In the genomic region with DNA sequence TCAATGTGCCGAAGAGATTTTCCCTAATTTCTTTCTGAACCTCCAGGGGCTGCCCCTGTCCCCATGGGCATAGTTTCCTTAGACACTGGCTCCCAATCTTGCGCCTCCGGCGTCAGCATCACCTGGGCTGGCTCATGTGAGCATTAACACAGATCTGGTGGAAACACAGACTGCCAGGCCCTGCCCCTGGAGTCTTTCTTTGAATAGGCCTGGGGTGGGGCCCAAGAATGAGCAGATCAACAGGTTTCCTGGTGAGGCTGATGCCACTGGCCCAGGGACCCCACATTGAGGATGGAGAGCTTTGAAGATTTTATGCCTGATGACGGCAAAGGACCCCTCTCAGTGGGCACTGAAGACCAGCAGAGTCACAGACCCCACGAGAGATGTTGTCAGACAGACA, we compare ENCODE assay signal across 26 cellular contexts.
"Had no signal": no experiment of that assay in that cellular context is flagged by ENCODE, and none has a peak within 500 bp of the region (broad histone marks: within the 10 kb centered on the region; RNA-seq: fewer than 3 reads in every experiment).

No MANE protein-coding gene starts in this region.

- H3K36me3 ChIP-seq: brain microvascular endothelial cell had no signal

- H3K27ac ChIP-seq: brain microvascular endothelial cell, SJSA1 had no signal

- FAIRE-seq: RCC 7860 had no signal

- DNase-seq: activated CD4-positive, alpha-beta T cell treated with anti-CD3 and anti-CD28 coated beads for 48 hours; activated CD4-positive, alpha-beta T cell treated with anti-CD3 and anti-CD28 coated beads, Interleukin-2, amount 50 U/mL, for 4 hours; activated CD4-positive, CD25-positive, alpha-beta regulatory T cell treated with anti-CD3 and anti-CD28 coated beads, Interleukin-2, amount 50 U/mL, for 72 hours; activated CD8-positive, alpha-beta T cell treated with anti-CD3 and anti-CD28 coated beads, Interleukin-2, amount 10 ng/mL, durations not matched to agents 7 days and 5 days; activated effector memory CD4-positive, alpha-beta T cell treated with Interleukin-2 at 50 U/mL for 16 hours; activated naive CD4-positive, alpha-beta T cell; activated T-cell treated with anti-CD3 and anti-CD28 coated beads, Interleukin-2, amount 50 U/mL, for 1 hour; brain microvascular endothelial cell; caudate nucleus; IMR-90; Kasumi-1; KBM-7; NCI-H1048; NCI-H1694 treated with DMSO at 0.1 percent for 48 hours; NCI-H2029 treated with DMSO at 0.1 percent for 48 hours; NCI-H510A treated with DMSO at 0.1 percent for 48 hours; NCI-H69; PC-3; SHP77; SW 1271 had no signal

- ATAC-seq: activated CD8-positive, alpha-beta T cell treated with anti-CD3 and anti-CD28 coated beads, Interleukin-2, amount 10 ng/mL, durations not matched to agents 7 days and 5 days; activated naive CD4-positive, alpha-beta T cell treated with anti-CD3 and anti-CD28 coated beads, Interleukin-2, amount 50 U/mL, for 72 hours; PC-3; SK-N-SH treated with all-trans-retinoic acid at 6 μM for 48 hours; WTC11 had no signal

- H3K9me3 ChIP-seq: SJSA1 had no signal

- H3K4me3 Mint-ChIP-seq: activated CD8-positive, alpha-beta T cell treated with anti-CD3 and anti-CD28 coated beads, Interleukin-2, amount 10 ng/mL, durations not matched to agents 7 days and 5 days; activated T-helper 1 cell treated with anti-CD3 and anti-CD28 coated beads, Interleukin-12 subunit alpha, Interleukin-12 subunit beta, Interleukin-2, Interleukin-4 antibody, amounts not matched to agents 30 ng/mL and 10 ng/mL and 1 ng/mL, durations not matched to agents 14 hours and 24 hours and 36 hours; WTC11 had no signal

- H3K27ac Mint-ChIP-seq: activated CD8-positive, alpha-beta T cell treated with anti-CD3 and anti-CD28 coated beads, Interleukin-2, amount 10 ng/mL, durations not matched to agents 7 days and 5 days; activated T-helper 1 cell treated with anti-CD3 and anti-CD28 coated beads, Interleukin-12 subunit alpha, Interleukin-12 subunit beta, Interleukin-2, Interleukin-4 antibody, amounts not matched to agents 30 ng/mL and 10 ng/mL and 1 ng/mL, durations not matched to agents 14 hours and 24 hours and 36 hours had no signal

- H3K4me3 ChIP-seq: SJSA1 had no signal

- H3K9me3 Mint-ChIP-seq: activated T-helper 1 cell treated with anti-CD3 and anti-CD28 coated beads, Interleukin-12 subunit alpha, Interleukin-12 subunit beta, Interleukin-2, Interleukin-4 antibody, amounts not matched to agents 30 ng/mL and 10 ng/mL and 1 ng/mL, durations not matched to agents 14 hours and 24 hours and 36 hours had no signal

- H3K27me3 ChIP-seq: brain microvascular endothelial cell, SJSA1 had no signal
